Comparison of ENCODE assay signal across 10 cellular contexts in genomic region chr3:86990734-86991481, GRCh38. TPM values are rescaled to one million over a fixed set of nuclear protein-coding genes. Genes with fewer than 3 reads are reported as not detected.
DNase-seq lines count a peak whose midpoint lies in the region; ATAC-seq and TF ChIP-seq lines count a peak whose summit lies in the region.
"Had no signal": no experiment of that assay in that cellular context is flagged by ENCODE, and none has a peak within 500 bp of the region (broad histone marks: within the 10 kb centered on the region; RNA-seq: fewer than 3 reads in every experiment).

TSS of gene VGLL3 (minus strand) at chr3:86991149. CDS start at chr3:86990743, 406 bp downstream.

- WGBS in heart right ventricle, 2 donors, result 0 to 1% methylated on average over 67 to 77 of the region's 77 CpGs

- H3K27me3 Mint-ChIP-seq in activated naive CD8-positive, alpha-beta T cell treated with anti-CD3 and anti-CD28 coated beads for 36 hours, result peaks cover 37% of the 10 kb centered on the region

- no peak within 1 kb of the TSS for H3K4me3 Mint-ChIP-seq in activated naive CD8-positive, alpha-beta T cell treated with anti-CD3 and anti-CD28 coated beads for 36 hours

- H3K9ac ChIP-seq in HUES48 (ENCODE audit: low read depth, low read length), result peak within 1 kb of the TSS; percentile 58; the same call in 1 of the 2 replicates

- H3K36me3 ChIP-seq in HUES48 (ENCODE audit: control insufficient read depth, insufficient read depth, low read length) (no peaks in the 10 kb centered on the region), heart right ventricle (no peaks in the 10 kb centered on the region)

- no peaks in the 10 kb centered on the region for H3K36me3 Mint-ChIP-seq in activated naive CD8-positive, alpha-beta T cell treated with anti-CD3 and anti-CD28 coated beads for 36 hours

- DNase-seq in NCI-H1436 (lab: John Stamatoyannopoulos, UW) (peak; percentile 15), NCI-H1436 treated with DMSO at 0.1 percent for 48 hours (lab: John Stamatoyannopoulos, UW) (no peak), heart right ventricle (peak; percentile 33 to 72), posterior cingulate gyrus (peak in 7 of 10 donors; percentile 13 to 86 (median 30)), G401 (ENCODE audit: low spot score) (no peak)
- peak; percentile 8 for DNase-seq in activated naive CD8-positive, alpha-beta T cell treated with anti-CD3 and anti-CD28 coated beads for 36 hours

- peaks cover 5% of the 10 kb centered on the region for H3K4me1 Mint-ChIP-seq in activated naive CD8-positive, alpha-beta T cell treated with anti-CD3 and anti-CD28 coated beads for 36 hours

- intact Hi-C loops in heart right ventricle (cut with DNase I) (loop anchor here in 2 of 10 donors (10.0 kb wide), 2 partner anchors 94 to 206 kb away; no protein-coding TSS in a partner anchor), posterior cingulate gyrus (cut with DNase I) (loop anchor here (10.0 kb wide), 1 partner anchor 206 kb away; no protein-coding TSS in a partner anchor)

- peak in 1 of 9 donors; percentile 20 for TF ChIP-seq CTCF in heart right ventricle (IDR thresholded peaks at IDR 0.05)

- H3K27ac ChIP-seq in HUES48 (ENCODE audit: low read depth, low read length), result peak within 1 kb of the TSS; percentile 83
- peak within 1 kb of the TSS; percentile 23 to 81 (median 68) for H3K27ac ChIP-seq in heart right ventricle
- H3K27ac ChIP-seq: C4-2B had no signal

- no peaks in the 10 kb centered on the region for H3K9me3 ChIP-seq in HUES48 (ENCODE audit: control insufficient read depth, insufficient read depth, low read length)
- H3K9me3 ChIP-seq in heart right ventricle, result no peaks in the 10 kb centered on the region

- H3K4me1 ChIP-seq in HUES48 (ENCODE audit: control insufficient read depth, insufficient read depth, low read length), result peaks cover 14% of the 10 kb centered on the region
- H3K4me1 ChIP-seq in heart right ventricle, result peaks cover 0 to 21% (median 5%) of the 10 kb centered on the region in 9 donors

- in situ Hi-C loops in G401 (cut with HindIII; ENCODE audit: low sequenced_read_pairs), result no loop called here

- no peak within 1 kb of the TSS for H3K27ac Mint-ChIP-seq in activated naive CD8-positive, alpha-beta T cell treated with anti-CD3 and anti-CD28 coated beads for 36 hours

- H3K9me3 Mint-ChIP-seq in activated naive CD8-positive, alpha-beta T cell treated with anti-CD3 and anti-CD28 coated beads for 36 hours, result no peaks in the 10 kb centered on the region

- H3K4me3 ChIP-seq in HUES48 (ENCODE audit: low read depth, low read length) (peak within 1 kb of the TSS; percentile 62), heart right ventricle (peak within 1 kb of the TSS; percentile 7 to 65 (median 62))

- peaks cover 19% of the 10 kb centered on the region for H3K27me3 ChIP-seq in HUES48 (ENCODE audit: control insufficient read depth, insufficient read depth, low read length)
- H3K27me3 ChIP-seq in heart right ventricle, result peaks cover 0 to 42% (median 20%) of the 10 kb centered on the region in 7 donors

- ATAC-seq in heart right ventricle (peak; percentile 74 to 91 (median 82)), GM21390 (IDR thresholded peaks at IDR 0.05; ENCODE audit: unreplicated experiment) (no peak)

RNA-seq across cellular contexts. Expression of gene VGLL3, which starts in this region (rescaled TPM):
- total RNA-seq in activated naive CD8-positive, alpha-beta T cell treated with anti-CD3 and anti-CD28 coated beads for 36 hours, result not detected
- total RNA-seq in heart right ventricle, result 10 to 100 TPM in 1 of 10 donors, 1 to 10 TPM in 9; 1.3 to 15.3 (median 4.2) TPM
- 1 to 10 TPM; 1.0 to 1.3 TPM for polyA plus RNA-seq in heart right ventricle
- not detected in 2 replicates for total RNA-seq in G401 (2014; rRNA removed; shearing (Covaris generic))
- total RNA-seq: activated CD8-positive, alpha-beta memory T cell treated with anti-CD3 and anti-CD28 coated beads for 36 hours had no signal

Comparison
In these comparisons a context has a peak if more than half of its experiments do, and no peak if none do; other contexts are left out.
1. DNase-seq: peak in NCI-H1436 (single experiment), heart right ventricle (2 of 2) and posterior cingulate gyrus (7 of 10); none in NCI-H1436 treated with DMSO at 0.1 percent for 48 hours (single experiment) and G401 (single experiment).
2. Peak in DNase-seq in activated naive CD8-positive, alpha-beta T cell treated with anti-CD3 and anti-CD28 coated beads for 36 hours; RNA of the gene not detected or under 1 TPM.